19 cellular contexts compared by ENCODE assay signal in genomic region chr6:163349696-163350095, GRCh38.
"Had no signal": no experiment of that assay in that cellular context is flagged by ENCODE, and none has a peak within 500 bp of the region (broad histone marks: within the 10 kb centered on the region; RNA-seq: fewer than 3 reads in every experiment).

No MANE protein-coding gene starts in this region.

- H3K27me3 ChIP-seq: breast epithelium, hepatocyte had no signal

- H3K36me3 ChIP-seq: breast epithelium, thoracic aorta had no signal

- H3K79me2 ChIP-seq: hepatocyte had no signal

- H3K4me3 ChIP-seq: breast epithelium, hepatocyte, mucosa of descending colon, psoas muscle, thoracic aorta had no signal

- H3K27me3 Mint-ChIP-seq: type B pancreatic cell had no signal

- H3K9me3 Mint-ChIP-seq: effector memory CD8-positive, alpha-beta T cell; naive thymus-derived CD8-positive, alpha-beta T cell had no signal

- FAIRE-seq: kidney, small intestine, urothelium cell line had no signal

- H3K4me2 ChIP-seq: hepatocyte had no signal

- H3K4me3 Mint-ChIP-seq: effector memory CD8-positive, alpha-beta T cell; naive thymus-derived CD8-positive, alpha-beta T cell; type B pancreatic cell had no signal

- DNase-seq: central memory CD4-positive, alpha-beta T cell; cortex of kidney; effector memory CD8-positive, alpha-beta T cell; foreskin melanocyte; kidney; mammary epithelial cell; mucosa of descending colon; naive thymus-derived CD8-positive, alpha-beta T cell; psoas muscle; retina; small intestine; stimulated activated CD4-positive, alpha-beta T cell treated with anti-CD3 and anti-CD28 coated beads, Interleukin-12 subunit alpha, Interleukin-12 subunit beta, amount 100 ng/mL, for 4 hours; stimulated activated CD4-positive, alpha-beta T cell treated with anti-CD3 and anti-CD28 coated beads, Interleukin-2, amount 100 ng/mL, for 48 hours; stimulated activated naive CD4-positive, alpha-beta T cell treated with Interleukin-2 at 50 U/mL for 16 hours had no signal

- ATAC-seq: effector memory CD8-positive, alpha-beta T cell; mucosa of descending colon; naive thymus-derived CD8-positive, alpha-beta T cell had no signal

- H3K27ac Mint-ChIP-seq: effector memory CD8-positive, alpha-beta T cell; naive thymus-derived CD8-positive, alpha-beta T cell; type B pancreatic cell had no signal

- H3K9me3 ChIP-seq: breast epithelium, mucosa of descending colon, psoas muscle, thoracic aorta had no signal

- H3K27ac ChIP-seq: breast epithelium, hepatocyte, thoracic aorta had no signal

- H3K4me1 ChIP-seq: breast epithelium had no signal

- H2AFZ ChIP-seq: hepatocyte had no signal

- H3K36me3 Mint-ChIP-seq: naive thymus-derived CD8-positive, alpha-beta T cell; type B pancreatic cell had no signal
